12 cellular contexts compared by ENCODE assay signal in the genomic region with DNA sequence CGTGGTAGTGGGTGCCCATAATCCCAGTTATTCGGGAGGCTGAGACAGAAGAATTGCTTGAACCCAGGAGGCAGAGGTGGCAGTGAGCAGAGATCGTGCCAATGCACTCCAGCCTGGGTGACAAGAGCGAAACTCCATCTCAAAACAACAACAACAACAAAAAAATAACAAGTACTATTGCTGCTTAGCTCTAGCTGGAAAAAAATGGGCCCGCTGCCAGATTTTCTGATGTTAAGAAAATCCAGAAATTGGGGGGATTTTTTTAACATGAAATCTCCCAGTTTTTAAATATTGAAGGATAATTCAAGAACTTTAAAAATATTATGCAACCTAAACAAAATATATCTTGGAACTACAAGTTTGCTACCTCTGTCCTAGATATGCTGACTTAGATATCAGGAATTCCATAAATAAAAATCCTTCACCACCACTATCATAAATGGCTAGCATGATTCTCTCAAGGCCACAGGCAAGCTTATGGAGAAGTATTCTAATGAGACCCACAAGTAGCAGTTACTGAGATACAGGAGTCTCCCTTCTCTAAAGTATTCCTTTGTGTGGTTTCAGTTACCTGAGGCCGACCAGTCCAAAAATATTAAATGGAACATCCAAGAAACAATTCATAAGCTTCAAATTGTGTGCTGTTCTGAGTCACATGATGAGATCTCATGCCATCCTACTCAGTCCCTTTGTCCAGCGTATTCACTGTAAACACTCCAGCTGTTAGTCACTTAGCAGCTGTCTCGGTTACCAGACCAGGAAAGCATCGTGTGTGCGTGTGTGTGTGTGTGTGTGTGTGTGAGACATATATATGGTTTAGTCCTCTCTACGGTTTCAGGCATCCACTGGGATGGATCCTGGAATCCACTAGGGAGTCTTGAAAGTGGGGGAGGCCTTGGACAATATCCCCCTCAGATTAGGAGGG.
A peak's percentile ranks its signal among the peaks of the same experiment; 100 is the strongest.
DNase-seq lines count a peak whose midpoint lies in the region; ATAC-seq and TF ChIP-seq lines count a peak whose summit lies in the region.
"Had no signal": no experiment of that assay in that cellular context is flagged by ENCODE, and none has a peak within 500 bp of the region (broad histone marks: within the 10 kb centered on the region; RNA-seq: fewer than 3 reads in every experiment).

No MANE protein-coding gene starts in this region.

- H4K20me1 ChIP-seq in PC-3 (ENCODE audit: low read length) = no peaks in the 10 kb centered on the region

- POLR2A ChIA-PET in PC-3 (lab: Charles Lee; ENCODE audit: unreplicated experiment) = interaction anchor here (0.6 kb wide), 2 partner anchors 39 to 1314 kb away, joined by 3 read pairs; no protein-coding TSS in a partner anchor
- POLR2A ChIA-PET in activated CD4-positive, alpha-beta T cell treated with anti-CD3 and anti-CD28 coated beads for 36 hours (lab: Charles Lee) = no interaction called here

- no peaks in the 10 kb centered on the region for H3K27me3 ChIP-seq in PC-3 (ENCODE audit: low read length)
- no peaks in the 10 kb centered on the region for H3K27me3 ChIP-seq in skeletal muscle satellite cell (ENCODE audit: control insufficient read depth, insufficient read depth, low read length)
- H3K27me3 ChIP-seq: gastroesophageal sphincter had no signal

- peak overlapping the region; percentile 64 for H3K4me2 ChIP-seq in PC-3 (ENCODE audit: low read length)
- peak overlapping the region; percentile 16 for H3K4me2 ChIP-seq in skeletal muscle satellite cell (ENCODE audit: low read length)

- BruUV-seq in PC-3 (replicated peaks; lab: Mats Ljungman, UMichigan) = no TSS peak

- no peaks in the 10 kb centered on the region for H3F3A ChIP-seq in PC-3 (ENCODE audit: low read length, unreplicated experiment)

- peak overlapping the region; percentile 63 for H2AFZ ChIP-seq in PC-3 (ENCODE audit: low read length)

- H3K36me3 Mint-ChIP-seq in activated CD4-positive, alpha-beta T cell treated with anti-CD3 and anti-CD28 coated beads for 36 hours (ENCODE audit: low read depth) = no peaks in the 10 kb centered on the region
- H3K36me3 Mint-ChIP-seq in activated naive CD4-positive, alpha-beta T cell treated with anti-CD3 and anti-CD28 coated beads, Interleukin-2, amount 10 ng/mL, durations not matched to agents 7 days and 5 days = no peaks in the 10 kb centered on the region
- H3K36me3 Mint-ChIP-seq: natural killer cell had no signal

- peaks cover 3% of the 10 kb centered on the region for H3K27me3 Mint-ChIP-seq in activated CD4-positive, alpha-beta T cell treated with anti-CD3 and anti-CD28 coated beads for 36 hours
- H3K27me3 Mint-ChIP-seq in activated naive CD4-positive, alpha-beta T cell treated with anti-CD3 and anti-CD28 coated beads, Interleukin-2, amount 10 ng/mL, durations not matched to agents 7 days and 5 days = no peaks in the 10 kb centered on the region

- no peak overlapping the region for H3K27ac Mint-ChIP-seq in activated CD4-positive, alpha-beta T cell treated with anti-CD3 and anti-CD28 coated beads for 36 hours
- no peak overlapping the region for H3K27ac Mint-ChIP-seq in activated naive CD4-positive, alpha-beta T cell treated with anti-CD3 and anti-CD28 coated beads, Interleukin-2, amount 10 ng/mL, durations not matched to agents 7 days and 5 days
- H3K27ac Mint-ChIP-seq: natural killer cell had no signal

- H3K36me3 ChIP-seq in PC-3 (ENCODE audit: low read depth, low read length) = no peaks in the 10 kb centered on the region
- H3K36me3 ChIP-seq in skeletal muscle satellite cell (ENCODE audit: insufficient read depth, low read length) = no peaks in the 10 kb centered on the region
- H3K36me3 ChIP-seq: gastroesophageal sphincter had no signal

- H3K4me1 ChIP-seq in PC-3 (ENCODE audit: insufficient read depth, low read length) = peaks cover 36% of the 10 kb centered on the region
- peaks cover 14% of the 10 kb centered on the region for H3K4me1 ChIP-seq in skeletal muscle satellite cell (ENCODE audit: control insufficient read depth, insufficient read depth, low read length)
- H3K4me1 ChIP-seq: gastroesophageal sphincter had no signal

- H3K9me3 ChIP-seq in PC-3 (ENCODE audit: low read length) = no peaks in the 10 kb centered on the region
- H3K9me3 ChIP-seq in skeletal muscle satellite cell (replicated peaks; ENCODE audit: low read length) = no peaks in the 10 kb centered on the region
- H3K9me3 ChIP-seq: gastroesophageal sphincter had no signal

- H3K9me2 ChIP-seq in PC-3 (replicated peaks; ENCODE audit: low read length) = peaks cover 2% of the 10 kb centered on the region; the same call in 1 of the 2 replicates

- no peaks in the 10 kb centered on the region for H3K9me3 Mint-ChIP-seq in activated CD4-positive, alpha-beta T cell treated with anti-CD3 and anti-CD28 coated beads for 36 hours (ENCODE audit: low read depth)
- H3K9me3 Mint-ChIP-seq in activated naive CD4-positive, alpha-beta T cell treated with anti-CD3 and anti-CD28 coated beads, Interleukin-2, amount 10 ng/mL, durations not matched to agents 7 days and 5 days = no peaks in the 10 kb centered on the region
- H3K9me3 Mint-ChIP-seq: natural killer cell had no signal

- peak; percentile 93 for ATAC-seq in PC-3
- ATAC-seq in activated CD4-positive, alpha-beta T cell treated with anti-CD3 and anti-CD28 coated beads for 36 hours = no peak
- ATAC-seq: gastroesophageal sphincter, natural killer cell had no signal

- TF ChIP-seq CTCF in PC-3 (conservative IDR thresholded peaks at IDR 0.05; ENCODE audit: low read depth, low read length) = no peak

- CTCF ChIA-PET in PC-3 (lab: Charles Lee) = interaction anchor here (0.6 to 0.7 kb wide), 3 partner anchors 9 to 19 kb away, joined by 3 to 4 read pairs (median 3); no protein-coding TSS in a partner anchor
- CTCF ChIA-PET in activated CD4-positive, alpha-beta T cell treated with anti-CD3 and anti-CD28 coated beads for 36 hours (lab: Charles Lee) = interaction anchor here (0.9 to 1.6 kb wide), 2 partner anchors 9 to 48 kb away, joined by 3 to 4 read pairs; no protein-coding TSS in a partner anchor
- CTCF ChIA-PET in activated naive CD4-positive, alpha-beta T cell treated with anti-CD3 and anti-CD28 coated beads, Interleukin-2, amount 10 ng/mL, durations not matched to agents 7 days and 5 days (lab: Charles Lee) = no interaction called here

- H3K4me3 Mint-ChIP-seq in activated CD4-positive, alpha-beta T cell treated with anti-CD3 and anti-CD28 coated beads for 36 hours = no peak overlapping the region
- H3K4me3 Mint-ChIP-seq in activated naive CD4-positive, alpha-beta T cell treated with anti-CD3 and anti-CD28 coated beads, Interleukin-2, amount 10 ng/mL, durations not matched to agents 7 days and 5 days = no peak overlapping the region
- H3K4me3 Mint-ChIP-seq: natural killer cell had no signal

- no peaks in the 10 kb centered on the region for H3K79me2 ChIP-seq in PC-3 (ENCODE audit: low read length)

- H3K4me1 Mint-ChIP-seq in activated CD4-positive, alpha-beta T cell treated with anti-CD3 and anti-CD28 coated beads for 36 hours = no peaks in the 10 kb centered on the region
- H3K4me1 Mint-ChIP-seq in activated naive CD4-positive, alpha-beta T cell treated with anti-CD3 and anti-CD28 coated beads, Interleukin-2, amount 10 ng/mL, durations not matched to agents 7 days and 5 days = no peaks in the 10 kb centered on the region
- H3K4me1 Mint-ChIP-seq: natural killer cell had no signal

- DNase-seq in M059J (ENCODE audit: low read depth) (peak; percentile 64), PC-3 (peak; percentile 86), fibroblast of peridontal ligament (ENCODE audit: extremely low read depth) (peak; percentile 63), GM19240 (ENCODE audit: insufficient read length, low spot score) (no peak)
- no peak for DNase-seq in activated CD4-positive, alpha-beta T cell treated with anti-CD3 and anti-CD28 coated beads for 36 hours
- no peak for DNase-seq in activated naive CD4-positive, alpha-beta T cell treated with anti-CD3 and anti-CD28 coated beads, Interleukin-2, amount 10 ng/mL, durations not matched to agents 7 days and 5 days
- DNase-seq: activated gamma-delta T cell, natural killer cell, NCI-H1930, T-helper 9 cell had no signal

- peak overlapping the region; percentile 60 for H3K27ac ChIP-seq in PC-3 (ENCODE audit: low read length)
- H3K27ac ChIP-seq: gastroesophageal sphincter had no signal

- intact Hi-C loops in PC-3 (cut with micrococcal nuclease) = no loop called here
- intact Hi-C loops in activated CD4-positive, alpha-beta T cell treated with anti-CD3 and anti-CD28 coated beads for 36 hours (cut with DNase I, micrococcal nuclease) = no loop called here

- H3K4me3 ChIP-seq in PC-3 (ENCODE audit: low read length) (peak overlapping the region; percentile 10; the same call in 1 of the 2 replicates), skeletal muscle satellite cell (ENCODE audit: low read length) (peak overlapping the region; percentile 5)
- H3K4me3 ChIP-seq: gastroesophageal sphincter had no signal

- H3K9ac ChIP-seq in PC-3 (ENCODE audit: low read length) (no peak overlapping the region), skeletal muscle satellite cell (ENCODE audit: low read depth, low read length) (peak overlapping the region; percentile 28)

Comparison
In these comparisons a context has a peak if more than half of its experiments do, and no peak if none do; other contexts are left out.
1. DNase-seq: peak in M059J (single experiment), PC-3 (single experiment) and fibroblast of peridontal ligament (single experiment); none in activated CD4-positive, alpha-beta T cell treated with anti-CD3 and anti-CD28 coated beads for 36 hours (single experiment), GM19240 (single experiment) and activated naive CD4-positive, alpha-beta T cell treated with anti-CD3 and anti-CD28 coated beads, Interleukin-2, amount 10 ng/mL, durations not matched to agents 7 days and 5 days (single experiment).